12 cellular contexts compared by ENCODE assay signal in genomic region chr7:10122573-10123100, GRCh38.
DNase-seq lines count a peak whose midpoint lies in the region; ATAC-seq and TF ChIP-seq lines count a peak whose summit lies in the region.
"Had no signal": no experiment of that assay in that cellular context is flagged by ENCODE, and none has a peak within 500 bp of the region (broad histone marks: within the 10 kb centered on the region; RNA-seq: fewer than 3 reads in every experiment).

No MANE protein-coding gene starts in this region.

- H3K36me3 ChIP-seq in Karpas-422 (ENCODE audit: insufficient read depth, low read length) (no peaks in the 10 kb centered on the region), parathyroid adenoma (ENCODE audit: control insufficient read depth, insufficient read depth, low read length) (no peaks in the 10 kb centered on the region), GM23248 (ENCODE audit: low read depth) (no peaks in the 10 kb centered on the region), sigmoid colon (no peaks in the 10 kb centered on the region)
- H3K36me3 ChIP-seq: ascending aorta, spleen, thoracic aorta had no signal

- TF ChIP-seq EP300 in sigmoid colon (IDR thresholded peaks at IDR 0.05) = no peak

- no peak for TF ChIP-seq POLR2A in sigmoid colon (IDR thresholded peaks at IDR 0.05)

- WGBS in GM23248 (ENCODE audit: low coverage in 1 of 2, low lambda C conversion rate in 2 of 2, missing lambda C conversion rate in 2 of 2), 2 experiments = 3% methylated on average over 4 of the region's 4 CpGs
- 36 to 43% methylated on average over 4 of the region's 4 CpGs for WGBS in sigmoid colon, 2 donors

- intact Hi-C loops in head of caudate nucleus (cut with DNase I) = no loop called here
- intact Hi-C loops in sigmoid colon (cut with DNase I) = no loop called here

- in situ Hi-C loops in GM23248 (cut with MboI) = no loop called here

- H3K4me2 ChIP-seq in Karpas-422 (ENCODE audit: low read depth, low read length, poor library complexity, severe bottlenecking) (no peak overlapping the region), parathyroid adenoma (ENCODE audit: low read length) (peak overlapping the region; percentile 65), GM23248 (ENCODE audit: unreplicated experiment) (no peak overlapping the region)

- H3K9me3 ChIP-seq in Karpas-422 (ENCODE audit: low read length) (no peaks in the 10 kb centered on the region), parathyroid adenoma (ENCODE audit: control insufficient read depth, low read length) (no peaks in the 10 kb centered on the region), GM23248 (ENCODE audit: low read depth) (no peaks in the 10 kb centered on the region), sigmoid colon (no peaks in the 10 kb centered on the region)
- H3K9me3 ChIP-seq: ascending aorta, spleen, thoracic aorta had no signal

- H4K20me1 ChIP-seq in Karpas-422 (ENCODE audit: insufficient read depth, low read depth, low read length) = no peaks in the 10 kb centered on the region
- H4K20me1 ChIP-seq in GM23248 (ENCODE audit: insufficient read depth) = no peaks in the 10 kb centered on the region

- H3K4me1 ChIP-seq in Karpas-422 (ENCODE audit: low read length) (no peaks in the 10 kb centered on the region), parathyroid adenoma (peaks cover 25% of the 10 kb centered on the region), GM23248 (ENCODE audit: insufficient read depth) (no peaks in the 10 kb centered on the region), sigmoid colon (peaks cover 0 to 17% (median 10%) of the 10 kb centered on the region in 4 donors)
- H3K4me1 ChIP-seq: ascending aorta, spleen had no signal

- DNase-seq in Karpas-422 = peak; percentile 39
- DNase-seq in head of caudate nucleus = peak; percentile 47 to 92 (median 80)
- DNase-seq in AML-193 (lab: John Stamatoyannopoulos, UW) = no peak
- DNase-seq in GM23248 = no peak
- no peak for DNase-seq in sigmoid colon
- DNase-seq: activated CD4-positive, alpha-beta T cell treated with anti-CD3 and anti-CD28 coated beads, Interleukin-2, amount 10 ng/mL, durations not matched to agents 24 days and 14 days; spleen had no signal

- H3F3A ChIP-seq in GM23248 (ENCODE audit: insufficient read depth) = no peaks in the 10 kb centered on the region

- H3K9ac ChIP-seq in Karpas-422 (ENCODE audit: low read length) = no peak overlapping the region
- no peak overlapping the region for H3K9ac ChIP-seq in parathyroid adenoma
- no peak overlapping the region for H3K9ac ChIP-seq in GM23248

- H3K4me3 ChIP-seq in Karpas-422 (ENCODE audit: low read length) (no peak overlapping the region), parathyroid adenoma (ENCODE audit: low read depth, low read length) (peak overlapping the region; percentile 38), GM23248 (no peak overlapping the region), sigmoid colon (no peak overlapping the region)
- H3K4me3 ChIP-seq: ascending aorta, spleen, thoracic aorta had no signal

- H3K27me3 ChIP-seq in Karpas-422 (ENCODE audit: low read length) (no peaks in the 10 kb centered on the region), parathyroid adenoma (ENCODE audit: control insufficient read depth, insufficient read depth, low read length) (no peaks in the 10 kb centered on the region), GM23248 (replicated peaks; ENCODE audit: insufficient read depth) (no peaks in the 10 kb centered on the region), sigmoid colon (no peaks in the 10 kb centered on the region)
- H3K27me3 ChIP-seq: ascending aorta, spleen had no signal

- 0 out of 2 replicates have a peak, but pooled peaks cover 4% of the 10 kb centered on the region for H3K9me2 ChIP-seq in Karpas-422 (replicated peaks; ENCODE audit: insufficient read depth, low read length)
- H3K9me2 ChIP-seq in GM23248 (ENCODE audit: insufficient read depth) = no peaks in the 10 kb centered on the region

- H3K27ac ChIP-seq in Karpas-422 (ENCODE audit: low read length) = no peak overlapping the region
- H3K27ac ChIP-seq in parathyroid adenoma = peak overlapping the region; percentile 71
- H3K27ac ChIP-seq in GM23248 = no peak overlapping the region
- peak overlapping the region in 1 of 4 donors; percentile 28 for H3K27ac ChIP-seq in sigmoid colon
- H3K27ac ChIP-seq: ascending aorta, spleen, thoracic aorta had no signal

- ATAC-seq in GM21723 (IDR thresholded peaks at IDR 0.05; ENCODE audit: unreplicated experiment) = no peak

- TF ChIP-seq CTCF in parathyroid adenoma (IDR thresholded peaks at IDR 0.05) (no peak), sigmoid colon (IDR thresholded peaks at IDR 0.05) (no peak)

- no peak overlapping the region for H2AFZ ChIP-seq in Karpas-422 (ENCODE audit: low read length)
- peak overlapping the region; percentile 59 for H2AFZ ChIP-seq in parathyroid adenoma
- no peak overlapping the region for H2AFZ ChIP-seq in GM23248

- H3K79me2 ChIP-seq in Karpas-422 (ENCODE audit: low read length) = no peaks in the 10 kb centered on the region
- no peaks in the 10 kb centered on the region for H3K79me2 ChIP-seq in parathyroid adenoma
- H3K79me2 ChIP-seq in GM23248 (ENCODE audit: insufficient read depth) = no peaks in the 10 kb centered on the region

TF ChIP-seq in PFSK-1, 5 proteins besides CTCF, POLR2A, EP300 and RAD21:
- TF ChIP-seq REST (IDR thresholded peaks at IDR 0.05; ENCODE audit: insufficient read depth in 1 of 2, low read depth in 2 of 2, low read length in 2 of 2) (peak in 1 of 2 experiments; percentile 66; a peak in 1 of 4 replicates), POLR2AphosphoS5 (IDR thresholded peaks at IDR 0.05; ENCODE audit: low read depth, low read length) (no peak), FOXP2 (optimal IDR thresholded peaks at IDR 0.05; ENCODE audit: borderline replicate concordance, extremely low read depth, extremely low read length, insufficient read depth) (peak; percentile 77), TAF1 (IDR thresholded peaks at IDR 0.05; ENCODE audit: borderline replicate concordance, insufficient read depth, low read length) (peak; percentile 64; the same call in 1 of the 2 replicates), SIN3A (IDR thresholded peaks at IDR 0.05; ENCODE audit: borderline replicate concordance, insufficient read depth, low read length) (peak; percentile 36; the same call in 1 of the 2 replicates)

Comparison
In these comparisons a context has a peak if more than half of its experiments do, and no peak if none do; other contexts are left out.
1. DNase-seq: peak in Karpas-422 (single experiment) and head of caudate nucleus (42 of 42); none in AML-193 (0 of 2), GM23248 (single experiment) and sigmoid colon (single experiment).